Comparison of ENCODE assay signal across 22 cellular contexts in genomic region chr2:18476484-18476883, GRCh38.
"Had no signal": no experiment of that assay in that cellular context is flagged by ENCODE, and none has a peak within 500 bp of the region (broad histone marks: within the 10 kb centered on the region; RNA-seq: fewer than 3 reads in every experiment).

No MANE protein-coding gene starts in this region.

- FAIRE-seq: endothelial cell of umbilical vein, islet of Langerhans, keratinocyte had no signal

- H3K36me3 ChIP-seq: colonic mucosa, esophagus squamous epithelium, gastrocnemius medialis, heart right ventricle, left lung, lower lobe of right lung had no signal

- H3K27ac ChIP-seq: colonic mucosa, epithelial cell of prostate, esophagus squamous epithelium, gastrocnemius medialis, heart right ventricle, left lung, lower lobe of right lung had no signal

- DNase-seq: colonic mucosa; cortex of kidney; effector CD8-positive, alpha-beta T cell; erythroblast; esophagus squamous epithelium; foreskin melanocyte; gastrocnemius medialis; glutamatergic neuron; head of caudate nucleus; heart right ventricle; hippocampal formation; left cardiac atrium; left lung; left ventricle myocardium superior; lower lobe of right lung; mesendoderm; midbrain; naive thymus-derived CD4-positive, alpha-beta T cell had no signal

- H3K4me1 ChIP-seq: colonic mucosa, left lung had no signal

- H3K4me3 ChIP-seq: colonic mucosa, esophagus squamous epithelium, gastrocnemius medialis, heart right ventricle, left lung, lower lobe of right lung had no signal

- H3K27me3 ChIP-seq: colonic mucosa, gastrocnemius medialis, heart right ventricle, left lung had no signal

- H3K9me3 ChIP-seq: colonic mucosa, esophagus squamous epithelium, gastrocnemius medialis, heart right ventricle, left lung, lower lobe of right lung had no signal
